In the genomic region with DNA sequence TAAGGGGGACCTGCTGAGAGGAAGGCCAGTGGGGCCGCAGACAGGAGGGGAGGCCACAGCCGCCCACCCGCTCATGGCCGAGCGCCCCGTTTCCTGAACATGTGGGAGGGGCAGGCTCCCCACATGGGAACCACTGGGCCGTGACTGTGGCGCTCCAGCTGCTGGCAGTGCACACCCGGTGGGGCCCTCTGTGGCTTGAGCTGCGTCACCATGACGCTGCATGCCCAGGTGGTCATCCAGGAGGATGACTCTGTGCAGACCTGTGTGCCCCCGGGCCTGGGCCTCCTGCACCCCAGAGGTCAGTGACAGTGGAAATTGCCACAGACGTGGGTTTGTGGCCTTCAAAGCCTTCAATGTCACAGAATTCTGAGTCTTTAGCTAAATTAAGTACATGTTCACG, we compare ENCODE assay signal across 18 cellular contexts.
DNase-seq lines count a peak whose midpoint lies in the region; ATAC-seq, FAIRE-seq and TF ChIP-seq lines count a peak whose summit lies in the region.
"Had no signal": no experiment of that assay in that cellular context is flagged by ENCODE, and none has a peak within 500 bp of the region (broad histone marks: within the 10 kb centered on the region; RNA-seq: fewer than 3 reads in every experiment).

No MANE protein-coding gene starts in this region.

- H3K4me1 Mint-ChIP-seq in activated T-helper 2 cell treated with anti-CD3 and anti-CD28 coated beads, Interferon-gamma antibody, Interleukin-2, Interleukin-4, amounts not matched to agents 10 μg/mL and 5 μg/mL and 100 μg/mL, durations not matched to agents 14 hours and 24 hours and 36 hours (ENCODE audit: low read depth), result no peaks in the 10 kb centered on the region
- H3K4me1 Mint-ChIP-seq: T-helper 17 cell had no signal

- no peaks in the 10 kb centered on the region for H3K79me2 ChIP-seq in GM12878 (ENCODE audit: control insufficient read depth, insufficient read depth, low read length)

- no peak overlapping the region for H3K4me3 Mint-ChIP-seq in activated T-helper 2 cell treated with anti-CD3 and anti-CD28 coated beads, Interferon-gamma antibody, Interleukin-2, Interleukin-4, amounts not matched to agents 10 μg/mL and 5 μg/mL and 100 μg/mL, durations not matched to agents 14 hours and 24 hours and 36 hours (ENCODE audit: low read depth)
- H3K4me3 Mint-ChIP-seq: T-helper 17 cell had no signal

- no peaks in the 10 kb centered on the region for H3K27me3 Mint-ChIP-seq in activated T-helper 2 cell treated with anti-CD3 and anti-CD28 coated beads, Interferon-gamma antibody, Interleukin-2, Interleukin-4, amounts not matched to agents 10 μg/mL and 5 μg/mL and 100 μg/mL, durations not matched to agents 14 hours and 24 hours and 36 hours (ENCODE audit: low read depth)
- H3K27me3 Mint-ChIP-seq: T-helper 17 cell had no signal

- no peak overlapping the region for H3K27ac Mint-ChIP-seq in activated T-helper 2 cell treated with anti-CD3 and anti-CD28 coated beads, Interferon-gamma antibody, Interleukin-2, Interleukin-4, amounts not matched to agents 10 μg/mL and 5 μg/mL and 100 μg/mL, durations not matched to agents 14 hours and 24 hours and 36 hours
- H3K27ac Mint-ChIP-seq: T-helper 17 cell had no signal

- H3K36me3 Mint-ChIP-seq in activated T-helper 2 cell treated with anti-CD3 and anti-CD28 coated beads, Interferon-gamma antibody, Interleukin-2, Interleukin-4, amounts not matched to agents 10 μg/mL and 5 μg/mL and 100 μg/mL, durations not matched to agents 14 hours and 24 hours and 36 hours (ENCODE audit: low read depth), result no peaks in the 10 kb centered on the region

- RAD21 ChIA-PET in GM12878 (lab: Charles Lee; ENCODE audit: unreplicated experiment), result no interaction called here

- no peaks in the 10 kb centered on the region for H3K36me3 ChIP-seq in GM12878 (ENCODE audit: control insufficient read depth in 2 of 2, insufficient read depth in 2 of 2, low read length in 1 of 2)
- H3K36me3 ChIP-seq: BE2C, neutrophil had no signal

- intact Hi-C loops in GM12878 (cut with micrococcal nuclease; ENCODE audit: unreplicated experiment), result no loop called here
- intact Hi-C loops in activated T-helper 2 cell treated with anti-CD3 and anti-CD28 coated beads, Interferon-gamma antibody, Interleukin-2, Interleukin-4, amounts not matched to agents 10 μg/mL and 5 μg/mL and 100 μg/mL, durations not matched to agents 14 hours and 24 hours and 36 hours (cut with micrococcal nuclease), result no loop called here

- H2AFZ ChIP-seq in GM12878 (ENCODE audit: control insufficient read depth, low read depth, low read length), result no peak overlapping the region

- H3K27ac ChIP-seq in GM12878 (ENCODE audit: control insufficient read depth, insufficient read depth), result no peak overlapping the region; the same call in 1 of the 2 replicates
- H3K27ac ChIP-seq: neutrophil had no signal

- H3K9me3 ChIP-seq in GM12878 (replicated peaks; ENCODE audit: control insufficient read depth, insufficient read depth, low read length), result no peaks in the 10 kb centered on the region
- H3K9me3 ChIP-seq: BE2C, neutrophil had no signal

- FAIRE-seq in GM12878 (lab: Jason Lieb, UNC), result peak; percentile 27

- CTCF ChIA-PET in GM12878 (lab: Yijun Ruan, JAX), result no interaction called here

- H3K9me3 Mint-ChIP-seq in activated T-helper 2 cell treated with anti-CD3 and anti-CD28 coated beads, Interferon-gamma antibody, Interleukin-2, Interleukin-4, amounts not matched to agents 10 μg/mL and 5 μg/mL and 100 μg/mL, durations not matched to agents 14 hours and 24 hours and 36 hours, result no peaks in the 10 kb centered on the region

- no peak overlapping the region for H3K9ac ChIP-seq in GM12878 (ENCODE audit: control insufficient read depth, insufficient read depth, low read length)

- H3K4me2 ChIP-seq in GM12878 (ENCODE audit: control insufficient read depth, insufficient read depth), result no peak overlapping the region

- no peak for TF ChIP-seq POLR2A in GM12878 (IDR thresholded peaks at IDR 0.05; ENCODE audit: low read depth, low read length)

- TF ChIP-seq CTCF in GM12878 (IDR thresholded peaks at IDR 0.05 in 2 of 3, conservative IDR thresholded peaks at IDR 0.05 in 1 of 3; ENCODE audit: control insufficient read depth in 2 of 3, extremely low read depth in 1 of 3, insufficient read depth in 1 of 3, low read depth in 3 of 3, low read length in 3 of 3), result no peak

- peaks cover 9% of the 10 kb centered on the region for H3K4me1 ChIP-seq in GM12878 (ENCODE audit: control insufficient read depth, insufficient read depth, low read length)
- H3K4me1 ChIP-seq: BE2C had no signal

- in situ Hi-C loops in GM12878 (cut with MboI), result no loop called here

- H3K4me3 ChIP-seq in GM12878, result no peak overlapping the region

- POLR2A ChIA-PET in GM12878 (lab: Charles Lee), result no interaction called here

- H3K27me3 ChIP-seq in GM12878 (replicated peaks in 1 of 2; ENCODE audit: control insufficient read depth in 2 of 2, insufficient read depth in 2 of 2, low read length in 1 of 2), result no peaks in the 10 kb centered on the region
- H3K27me3 ChIP-seq: BE2C, neutrophil had no signal

- TF ChIP-seq RAD21 in GM12878 (IDR thresholded peaks at IDR 0.05; ENCODE audit: insufficient read depth, low read depth, low read length), result no peak

- SMC1A ChIA-PET in GM12878 (lab: Charles Lee; ENCODE audit: uncharacterized antibody, unreplicated experiment), result no interaction called here

- peak in 1 of 2 experiments; percentile 65; a peak in 2 of 4 replicates for TF ChIP-seq EP300 in GM12878 (IDR thresholded peaks at IDR 0.05; ENCODE audit: borderline replicate concordance in 1 of 2, control insufficient read depth in 1 of 2, low read depth in 2 of 2, low read length in 2 of 2)

- 4% methylated on average over 14 of the region's 14 CpGs for WGBS in GM12878 (ENCODE audit: insufficient coverage, insufficient replicate concordance, low lambda C conversion rate, missing lambda C conversion rate)

- DNase-seq in GM12878 (ENCODE audit: low read depth, low spot score) (peak; percentile 17), NCI-H446 treated with DMSO at 0.1 percent for 48 hours (lab: John Stamatoyannopoulos, UW) (no peak), iPS-NIHi11 (ENCODE audit: low spot score) (no peak)
- DNase-seq in activated T-helper 2 cell treated with anti-CD3 and anti-CD28 coated beads, Interferon-gamma antibody, Interleukin-2, Interleukin-4, amounts not matched to agents 10 μg/mL and 5 μg/mL and 100 μg/mL, durations not matched to agents 14 hours and 24 hours and 36 hours (ENCODE audit: low spot score), result no peak
- DNase-seq: activated CD4-positive, alpha-beta T cell treated with anti-CD3 and anti-CD28 coated beads for 4 hours; activated T-cell treated with anti-CD3 and anti-CD28 coated beads, Interleukin-2, amount 50 U/mL, for 48 hours; amygdala; BE2C; cortex of kidney; mammary epithelial cell; NCI-H1105; NCI-H524; T-helper 17 cell had no signal

- ATAC-seq in GM18502 (IDR thresholded peaks at IDR 0.05; ENCODE audit: poor library complexity, unreplicated experiment), result peak; percentile 94
- peak; percentile 86 for ATAC-seq in GM21367 (IDR thresholded peaks at IDR 0.05; ENCODE audit: unreplicated experiment)
- peak; percentile 61 for ATAC-seq in HG03045 (IDR thresholded peaks at IDR 0.05; ENCODE audit: unreplicated experiment)
- peak; percentile 65 for ATAC-seq in GM12878
- ATAC-seq in GM21528 (IDR thresholded peaks at IDR 0.05; ENCODE audit: low FRiP score, unreplicated experiment), result no peak
- ATAC-seq: T-helper 17 cell had no signal

- H4K20me1 ChIP-seq in GM12878 (ENCODE audit: control insufficient read depth, insufficient read depth), result no peaks in the 10 kb centered on the region

- BruUV-seq in GM12878 (replicated peaks; lab: Mats Ljungman, UMichigan), result no TSS peak

TF ChIP-seq in GM12878, 131 proteins besides CTCF, POLR2A, EP300 and RAD21 (continues in another document):
- TF ChIP-seq, protein P1, sequence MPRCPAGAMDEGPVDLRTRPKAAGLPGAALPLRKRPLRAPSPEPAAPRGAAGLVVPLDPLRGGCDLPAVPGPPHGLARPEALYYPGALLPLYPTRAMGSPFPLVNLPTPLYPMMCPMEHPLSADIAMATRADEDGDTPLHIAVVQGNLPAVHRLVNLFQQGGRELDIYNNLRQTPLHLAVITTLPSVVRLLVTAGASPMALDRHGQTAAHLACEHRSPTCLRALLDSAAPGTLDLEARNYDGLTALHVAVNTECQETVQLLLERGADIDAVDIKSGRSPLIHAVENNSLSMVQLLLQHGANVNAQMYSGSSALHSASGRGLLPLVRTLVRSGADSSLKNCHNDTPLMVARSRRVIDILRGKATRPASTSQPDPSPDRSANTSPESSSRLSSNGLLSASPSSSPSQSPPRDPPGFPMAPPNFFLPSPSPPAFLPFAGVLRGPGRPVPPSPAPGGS (IDR thresholded peaks at IDR 0.05; ENCODE audit: borderline replicate concordance, insufficient read depth, low read depth, low read length, poor library complexity, severe bottlenecking), result no peak
- TF ChIP-seq EED (IDR thresholded peaks at IDR 0.05; ENCODE audit: low read depth), result peak; percentile 36; the same call in 1 of the 2 replicates
- peak; percentile 42; the same call in 1 of the 2 replicates for TF ChIP-seq IKZF1 (conservative IDR thresholded peaks at IDR 0.05)
- TF ChIP-seq, protein P2, sequence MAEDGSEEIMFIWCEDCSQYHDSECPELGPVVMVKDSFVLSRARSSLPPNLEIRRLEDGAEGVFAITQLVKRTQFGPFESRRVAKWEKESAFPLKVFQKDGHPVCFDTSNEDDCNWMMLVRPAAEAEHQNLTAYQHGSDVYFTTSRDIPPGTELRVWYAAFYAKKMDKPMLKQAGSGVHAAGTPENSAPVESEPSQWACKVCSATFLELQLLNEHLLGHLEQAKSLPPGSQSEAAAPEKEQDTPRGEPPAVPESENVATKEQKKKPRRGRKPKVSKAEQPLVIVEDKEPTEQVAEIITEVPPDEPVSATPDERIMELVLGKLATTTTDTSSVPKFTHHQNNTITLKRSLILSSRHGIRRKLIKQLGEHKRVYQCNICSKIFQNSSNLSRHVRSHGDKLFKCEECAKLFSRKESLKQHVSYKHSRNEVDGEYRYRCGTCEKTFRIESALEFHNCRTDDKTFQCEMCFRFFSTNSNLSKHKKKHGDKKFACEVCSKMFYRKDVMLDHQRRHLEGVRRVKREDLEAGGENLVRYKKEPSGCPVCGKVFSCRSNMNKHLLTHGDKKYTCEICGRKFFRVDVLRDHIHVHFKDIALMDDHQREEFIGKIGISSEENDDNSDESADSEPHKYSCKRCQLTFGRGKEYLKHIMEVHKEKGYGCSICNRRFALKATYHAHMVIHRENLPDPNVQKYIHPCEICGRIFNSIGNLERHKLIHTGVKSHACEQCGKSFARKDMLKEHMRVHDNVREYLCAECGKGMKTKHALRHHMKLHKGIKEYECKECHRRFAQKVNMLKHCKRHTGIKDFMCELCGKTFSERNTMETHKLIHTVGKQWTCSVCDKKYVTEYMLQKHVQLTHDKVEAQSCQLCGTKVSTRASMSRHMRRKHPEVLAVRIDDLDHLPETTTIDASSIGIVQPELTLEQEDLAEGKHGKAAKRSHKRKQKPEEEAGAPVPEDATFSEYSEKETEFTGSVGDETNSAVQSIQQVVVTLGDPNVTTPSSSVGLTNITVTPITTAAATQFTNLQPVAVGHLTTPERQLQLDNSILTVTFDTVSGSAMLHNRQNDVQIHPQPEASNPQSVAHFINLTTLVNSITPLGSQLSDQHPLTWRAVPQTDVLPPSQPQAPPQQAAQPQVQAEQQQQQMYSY (CRISPR knock-in tag; IDR thresholded peaks at IDR 0.05), result no peak
- no peak for TF ChIP-seq NFYA (IDR thresholded peaks at IDR 0.05; ENCODE audit: borderline replicate concordance, low read depth, low read length)
